Comparison of ENCODE assay signal across 7 cellular contexts in genomic region chr17:48100591-48101011, GRCh38. TPM values are rescaled to one million over a fixed set of nuclear protein-coding genes. Genes with fewer than 3 reads are reported as not detected.
DNase-seq lines count a peak whose midpoint lies in the region; ATAC-seq and TF ChIP-seq lines count a peak whose summit lies in the region.

No MANE protein-coding gene starts in this region.

- CTCF ChIA-PET in T-cell (lab: Charles Lee), result interaction anchor here in 1 of 2 donors (1.6 kb wide), 1 partner anchor 8 kb away, joined by 6 read pairs; no protein-coding TSS in a partner anchor

- H3K27me3 Mint-ChIP-seq in T-cell (no peaks in the 10 kb centered on the region), natural killer cell (ENCODE audit: low read depth in 2 of 2) (no peaks in the 10 kb centered on the region)

- no peak for TF ChIP-seq CTCF in natural killer cell (IDR thresholded peaks at IDR 0.05)

- POLR2A ChIA-PET in T-cell (lab: Charles Lee), result interaction anchor here in 1 of 2 donors (0.6 kb wide), 2 partner anchors 8 to 15 kb away, joined by 3 to 5 read pairs; no protein-coding TSS in a partner anchor

- intact Hi-C loops in natural killer cell (cut with micrococcal nuclease), result loop anchor here (2.0 to 10.0 kb wide), 2 partner anchors 52 to 156 kb away; partner anchors contain the start of genes NFE2L1 and PNPO

- H3K36me3 ChIP-seq in KOPT-K1 (ENCODE audit: insufficient read depth, low read length), result peaks cover 13% of the 10 kb centered on the region

- peaks cover 42 to 58% (median 48%) of the 10 kb centered on the region in 3 donors for H3K4me1 Mint-ChIP-seq in T-cell
- H3K4me1 Mint-ChIP-seq in natural killer cell, result peaks cover 31 to 51% of the 10 kb centered on the region in 2 donors

- H3K4me3 Mint-ChIP-seq in T-cell (peak overlapping the region; percentile 89 to 94 (median 91)), natural killer cell (peak overlapping the region; percentile 93)

- peaks cover 7% of the 10 kb centered on the region for H3K9me3 ChIP-seq in KOPT-K1 (ENCODE audit: insufficient read depth, low read length, poor library complexity, severe bottlenecking)

- peak overlapping the region; percentile 82 for H3K27ac ChIP-seq in KOPT-K1 (ENCODE audit: low read depth, low read length, poor library complexity, severe bottlenecking)

- DNase-seq in GM03348 (ENCODE audit: low spot score) (peak; percentile 66), T-cell (peak in 1 of 34 experiments; percentile 7), fibroblast of gingiva (ENCODE audit: low read depth) (peak; percentile 34), natural killer cell (no peak)
- no peak for DNase-seq in activated CD8-positive, alpha-beta memory T cell treated with anti-CD3 and anti-CD28 coated beads, Interleukin-2, amount 50 U/mL, for 4 hours

- H3K27ac Mint-ChIP-seq in T-cell (peak overlapping the region; percentile 44 to 82), natural killer cell (peak overlapping the region; percentile 86 to 92)

- ATAC-seq in T-cell (replicated peaks in 1 of 4) (no peak), natural killer cell (no peak), GM18870 (IDR thresholded peaks at IDR 0.05; ENCODE audit: unreplicated experiment) (no peak)

- H3K9me3 Mint-ChIP-seq in T-cell (no peaks in the 10 kb centered on the region), natural killer cell (no peaks in the 10 kb centered on the region)

- H3K36me3 Mint-ChIP-seq in T-cell, result no peaks in the 10 kb centered on the region
- no peaks in the 10 kb centered on the region for H3K36me3 Mint-ChIP-seq in natural killer cell

RNA-seq across cellular contexts. Expression of gene CBX1, which starts 0.7 kb away (rescaled TPM):
- total RNA-seq in T-cell (10 to 100 TPM; 19.6 to 32.4 (median 30.7) TPM), natural killer cell (10 to 100 TPM; 16.9 to 25.4 (median 22.6) TPM)

RNA-seq across cellular contexts. Expression of gene SNX11, which starts 7.0 kb away (rescaled TPM):
- total RNA-seq in T-cell (10 to 100 TPM; 10.6 to 20.4 (median 19.5) TPM), natural killer cell (10 to 100 TPM; 22.4 to 43.2 (median 33.2) TPM)

RNA-seq across cellular contexts. Expression of gene NFE2L1, which starts 52.4 kb away (rescaled TPM):
- 10 to 100 TPM; 30.3 to 61.6 (median 43.9) TPM for total RNA-seq in T-cell
- 10 to 100 TPM; 38.6 to 53.4 (median 47.5) TPM for total RNA-seq in natural killer cell

Comparison
In these comparisons a context has a peak if more than half of its experiments do, and no peak if none do; other contexts are left out.
1. DNase-seq: peak in GM03348 (single experiment) and fibroblast of gingiva (single experiment); none in natural killer cell (single experiment) and activated CD8-positive, alpha-beta memory T cell treated with anti-CD3 and anti-CD28 coated beads, Interleukin-2, amount 50 U/mL, for 4 hours (single experiment).